ENCODE assay signal across 30 cellular contexts in genomic region chr12:32211066-32211768, GRCh38.
DNase-seq lines count a peak whose midpoint lies in the region; ATAC-seq, FAIRE-seq and TF ChIP-seq lines count a peak whose summit lies in the region.
"Had no signal": no experiment of that assay in that cellular context is flagged by ENCODE, and none has a peak within 500 bp of the region (broad histone marks: within the 10 kb centered on the region; RNA-seq: fewer than 3 reads in every experiment).

No MANE protein-coding gene starts in this region.

- ATAC-seq in GM23338 (no peak; the same call in 2 of the 3 replicates), naive B cell (ENCODE audit: low read depth in 2 of 2) (no peak), T-helper 17 cell (no peak), HG03442 (IDR thresholded peaks at IDR 0.05; ENCODE audit: unreplicated experiment) (no peak), GM19328 (IDR thresholded peaks at IDR 0.05; ENCODE audit: unreplicated experiment) (no peak)
- ATAC-seq: effector memory CD8-positive, alpha-beta T cell; T-cell; upper lobe of right lung had no signal

- H3K9ac ChIP-seq in BLaER1 (no peak overlapping the region), astrocyte (ENCODE audit: low read length) (no peak overlapping the region)

- H3K4me3 Mint-ChIP-seq in GM23338 (no peak overlapping the region), astrocyte (ENCODE audit: unreplicated experiment) (no peak overlapping the region), naive B cell (no peak overlapping the region), T-helper 17 cell (no peak overlapping the region)
- H3K4me3 Mint-ChIP-seq: activated T-cell treated with anti-CD3 and anti-CD28 coated beads, Interleukin-2, amount 50 U/mL, for 24 hours; effector memory CD8-positive, alpha-beta T cell; neural crest cell; T-cell had no signal

- no peaks in the 10 kb centered on the region for H3K9me3 ChIP-seq in BLaER1
- no peaks in the 10 kb centered on the region for H3K9me3 ChIP-seq in astrocyte (ENCODE audit: insufficient read depth, low read depth, low read length)
- no peaks in the 10 kb centered on the region for H3K9me3 ChIP-seq in T-helper 17 cell (ENCODE audit: control insufficient read depth, low read length, poor library complexity, severe bottlenecking)
- H3K9me3 ChIP-seq: BE2C, esophagus muscularis mucosa, Peyer's patch, SJSA1, upper lobe of right lung had no signal

- H2AFZ ChIP-seq in GM23338 (no peak overlapping the region), astrocyte (ENCODE audit: low read depth, low read length) (no peak overlapping the region)

- H3K4me3 ChIP-seq in BLaER1 (no peak overlapping the region), GM23338 (no peak overlapping the region), astrocyte (ENCODE audit: insufficient read depth, low read depth, low read length) (no peak overlapping the region)
- H3K4me3 ChIP-seq: coronary artery, esophagus muscularis mucosa, left ventricle myocardium inferior, Peyer's patch, SJSA1, upper lobe of right lung had no signal

- no peak for DNase-seq in GM23338 (ENCODE audit: low spot score)
- no peak for DNase-seq in astrocyte (ENCODE audit: low read depth)
- no peak for DNase-seq in naive B cell
- no peak for DNase-seq in activated CD4-positive, alpha-beta T cell treated with anti-CD3 and anti-CD28 coated beads for 48 hours
- DNase-seq in T-helper 17 cell = no peak
- DNase-seq: activated CD8-positive, alpha-beta memory T cell treated with anti-CD3 and anti-CD28 coated beads for 24 hours; activated T-cell treated with anti-CD3 and anti-CD28 coated beads, Interleukin-2, amount 50 U/mL, for 24 hours; BE2C; brain microvascular endothelial cell; COR-L47; effector memory CD8-positive, alpha-beta T cell; foreskin melanocyte; HCEC 1CT; hippocampal formation; left ventricle myocardium inferior; NCI-H2081 treated with DMSO at 0.1 percent for 48 hours; NCI-H510A treated with DMSO at 0.1 percent for 48 hours; NK-92 treated with Interleukin-12 subunit alpha and Interleukin-12 subunit beta, amount 100 ng/mL, for 24 hours; Peyer's patch; T-cell; upper lobe of right lung had no signal

- peaks cover 31% of the 10 kb centered on the region for H3K4me1 Mint-ChIP-seq in GM23338
- H3K4me1 Mint-ChIP-seq in astrocyte (ENCODE audit: low read depth, unreplicated experiment) = peaks cover 3% of the 10 kb centered on the region
- H3K4me1 Mint-ChIP-seq in naive B cell = peaks cover 19 to 26% (median 25%) of the 10 kb centered on the region in 3 donors
- H3K4me1 Mint-ChIP-seq in T-helper 17 cell = peaks cover 2% of the 10 kb centered on the region
- H3K4me1 Mint-ChIP-seq: T-cell had no signal

- H3K4me2 ChIP-seq in BLaER1 (peak overlapping the region; percentile 29; the same call in 1 of the 2 replicates), GM23338 (peak overlapping the region; percentile 50), astrocyte (ENCODE audit: low read length) (no peak overlapping the region)

- peaks cover 3% of the 10 kb centered on the region for H3K36me3 ChIP-seq in BLaER1
- H3K36me3 ChIP-seq in GM23338 (ENCODE audit: insufficient read depth) = peaks cover 2% of the 10 kb centered on the region; the same call in 1 of the 2 replicates
- H3K36me3 ChIP-seq in astrocyte (ENCODE audit: insufficient read depth, low read length) = no peaks in the 10 kb centered on the region
- H3K36me3 ChIP-seq: brain microvascular endothelial cell, Peyer's patch had no signal

- TF ChIP-seq CTCF in GM23338 (conservative IDR thresholded peaks at IDR 0.05; ENCODE audit: low read depth in 2 of 2) (no peak), astrocyte (IDR thresholded peaks at IDR 0.05; ENCODE audit: insufficient read depth, low read depth, low read length) (no peak)

- peaks cover 23% of the 10 kb centered on the region for H3K4me1 ChIP-seq in BLaER1
- H3K4me1 ChIP-seq in GM23338 (ENCODE audit: insufficient read depth) = peaks cover 43% of the 10 kb centered on the region
- H3K4me1 ChIP-seq in astrocyte (ENCODE audit: insufficient read depth, low read length) = no peaks in the 10 kb centered on the region
- H3K4me1 ChIP-seq: BE2C, Peyer's patch, SJSA1, upper lobe of right lung had no signal

- peak; percentile 66 for FAIRE-seq in astrocyte (lab: Jason Lieb, UNC)
- FAIRE-seq: GM12892 had no signal

- H3K36me3 Mint-ChIP-seq in GM23338 (ENCODE audit: low read depth) (peaks cover 8% of the 10 kb centered on the region), astrocyte (ENCODE audit: low read depth, unreplicated experiment) (peaks cover 1% of the 10 kb centered on the region), naive B cell (peaks cover 4 to 7% of the 10 kb centered on the region in 2 donors), T-helper 17 cell (ENCODE audit: low read depth) (peaks cover 2% of the 10 kb centered on the region)

- H3K27ac ChIP-seq in BLaER1 (no peak overlapping the region), GM23338 (ENCODE audit: low read depth) (peak overlapping the region; percentile 13; the same call in 1 of the 2 replicates), astrocyte (ENCODE audit: low read depth, low read length) (no peak overlapping the region)
- H3K27ac ChIP-seq: brain microvascular endothelial cell, coronary artery, esophagus muscularis mucosa, left ventricle myocardium inferior, Peyer's patch, SJSA1, upper lobe of right lung had no signal

- H3K9me2 ChIP-seq in GM23338 (ENCODE audit: insufficient read depth) = no peaks in the 10 kb centered on the region

- H3K27me3 Mint-ChIP-seq in GM23338 (ENCODE audit: insufficient read depth, low read depth, poor library complexity) = no peaks in the 10 kb centered on the region
- no peaks in the 10 kb centered on the region for H3K27me3 Mint-ChIP-seq in astrocyte (ENCODE audit: low read depth, unreplicated experiment)
- H3K27me3 Mint-ChIP-seq in naive B cell = no peaks in the 10 kb centered on the region
- no peaks in the 10 kb centered on the region for H3K27me3 Mint-ChIP-seq in T-helper 17 cell
- H3K27me3 Mint-ChIP-seq: activated T-cell treated with anti-CD3 and anti-CD28 coated beads, Interleukin-2, amount 50 U/mL, for 24 hours; effector memory CD8-positive, alpha-beta T cell; progenitor cell of endocrine pancreas; T-cell had no signal

- H3K27me3 ChIP-seq in BLaER1 (no peaks in the 10 kb centered on the region), GM23338 (ENCODE audit: insufficient read depth) (no peaks in the 10 kb centered on the region), astrocyte (ENCODE audit: insufficient read depth, low read length) (no peaks in the 10 kb centered on the region)
- H3K27me3 ChIP-seq: BE2C, brain microvascular endothelial cell, esophagus muscularis mucosa, Peyer's patch, SJSA1, upper lobe of right lung had no signal

- 0 out of 2 replicates have a peak, but pooled peaks cover 4% of the 10 kb centered on the region for H3F3A ChIP-seq in GM23338 (replicated peaks; ENCODE audit: low read depth)

- peak overlapping the region; percentile 82 for H3K27ac Mint-ChIP-seq in GM23338
- no peak overlapping the region for H3K27ac Mint-ChIP-seq in astrocyte (ENCODE audit: unreplicated experiment)
- peak overlapping the region in 5 of 6 donors; percentile 4 to 91 (median 74) for H3K27ac Mint-ChIP-seq in naive B cell
- H3K27ac Mint-ChIP-seq in T-helper 17 cell = no peak overlapping the region
- H3K27ac Mint-ChIP-seq: activated T-cell treated with anti-CD3 and anti-CD28 coated beads, Interleukin-2, amount 50 U/mL, for 24 hours; progenitor cell of endocrine pancreas; T-cell had no signal

- H3K79me2 ChIP-seq in GM23338 (replicated peaks; ENCODE audit: insufficient read depth) (peaks cover 75% of the 10 kb centered on the region), astrocyte (ENCODE audit: insufficient read depth, low read length) (peaks cover 43% of the 10 kb centered on the region)

- H3K9me3 Mint-ChIP-seq in GM23338 (no peaks in the 10 kb centered on the region), astrocyte (ENCODE audit: unreplicated experiment) (no peaks in the 10 kb centered on the region), naive B cell (no peaks in the 10 kb centered on the region)
- H3K9me3 Mint-ChIP-seq: activated T-cell treated with anti-CD3 and anti-CD28 coated beads, Interleukin-2, amount 50 U/mL, for 24 hours; effector memory CD8-positive, alpha-beta T cell; neural crest cell; T-cell had no signal

- H4K20me1 ChIP-seq in BLaER1 = no peaks in the 10 kb centered on the region
- 0 out of 2 replicates have a peak, but pooled peaks cover 6% of the 10 kb centered on the region for H4K20me1 ChIP-seq in GM23338 (replicated peaks; ENCODE audit: insufficient read depth)
- peaks cover 32% of the 10 kb centered on the region for H4K20me1 ChIP-seq in astrocyte (ENCODE audit: insufficient read depth, low read length)

TF ChIP-seq in GM23338, 12 proteins besides CTCF, POLR2A, EP300 and RAD21 (continues in another document):
- no peak for TF ChIP-seq ZNF331 (CRISPR knock-in tag; IDR thresholded peaks at IDR 0.05; ENCODE audit: low read depth)
- TF ChIP-seq EZH2phosphoT487 (IDR thresholded peaks at IDR 0.05; ENCODE audit: unreplicated experiment) = no peak
- TF ChIP-seq POLR2AphosphoS5 (IDR thresholded peaks at IDR 0.05; ENCODE audit: low read depth) = no peak
- TF ChIP-seq EZH2 (IDR thresholded peaks at IDR 0.05; ENCODE audit: low read depth, unreplicated experiment) = no peak
- no peak for TF ChIP-seq NANOG (IDR thresholded peaks at IDR 0.05; ENCODE audit: borderline replicate concordance)
- no peak for TF ChIP-seq CREB1 (CRISPR knock-in tag; IDR thresholded peaks at IDR 0.05; ENCODE audit: low read depth)
- no peak for TF ChIP-seq ETS1 (IDR thresholded peaks at IDR 0.05)

Comparison
In these comparisons a context has a peak if more than half of its experiments do, and no peak if none do; other contexts are left out.
1. H3K27ac Mint-ChIP-seq: peak in GM23338 (single experiment) and naive B cell (5 of 6); none in astrocyte (single experiment) and T-helper 17 cell (single experiment).